9 cellular contexts compared by ENCODE assay signal in the genomic region with DNA sequence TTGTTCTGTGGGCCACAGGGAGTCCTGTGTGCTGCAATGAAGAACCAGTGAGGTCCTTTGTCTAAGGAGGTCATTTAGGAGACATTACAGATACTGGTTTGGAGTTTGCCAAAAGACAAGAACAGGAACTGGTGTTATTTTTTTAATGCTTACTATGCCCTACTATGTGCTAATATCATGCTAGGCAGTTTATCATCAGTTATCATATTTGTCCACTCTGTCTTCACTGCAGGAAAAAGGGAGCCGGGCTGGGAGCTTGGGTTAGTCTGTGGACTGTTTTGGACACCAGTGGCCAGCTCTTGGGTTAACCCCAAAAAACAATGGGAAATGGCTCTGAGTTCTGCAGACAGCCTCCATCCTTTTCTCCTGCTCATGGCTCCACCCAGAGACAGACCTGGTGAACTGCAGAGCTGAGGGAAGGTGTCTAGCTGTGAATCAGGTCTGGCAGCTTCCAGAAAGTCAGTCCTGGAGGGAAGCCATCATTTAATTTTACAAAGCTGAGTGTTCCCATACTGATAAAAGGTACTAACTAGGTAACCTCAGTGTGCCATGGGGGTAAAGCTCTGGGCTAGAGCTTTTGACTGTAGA.
A peak's percentile ranks its signal among the peaks of the same experiment; 100 is the strongest.
DNase-seq lines count a peak whose midpoint lies in the region; ATAC-seq and TF ChIP-seq lines count a peak whose summit lies in the region.
"Had no signal": no experiment of that assay in that cellular context is flagged by ENCODE, and none has a peak within 500 bp of the region (broad histone marks: within the 10 kb centered on the region; RNA-seq: fewer than 3 reads in every experiment).

No MANE protein-coding gene starts in this region.

- H3K9me3 Mint-ChIP-seq in natural killer cell: no peaks in the 10 kb centered on the region

- no peaks in the 10 kb centered on the region for H3K9me3 ChIP-seq in ascending aorta
- H3K9me3 ChIP-seq: thoracic aorta had no signal

- no peak overlapping the region for H3K4me3 Mint-ChIP-seq in natural killer cell

- no peaks in the 10 kb centered on the region for H3K4me1 ChIP-seq in ascending aorta

- H3K36me3 Mint-ChIP-seq in natural killer cell: peaks cover 10% of the 10 kb centered on the region

- POLR2A ChIA-PET in BJ (lab: Charles Lee): no interaction called here

- peak overlapping the region; percentile 70 to 74 for H3K27ac Mint-ChIP-seq in natural killer cell

- no peak overlapping the region for H3K4me3 ChIP-seq in BJ (ENCODE audit: low read depth, low read length)
- no peak overlapping the region for H3K4me3 ChIP-seq in dorsolateral prefrontal cortex
- no peak overlapping the region for H3K4me3 ChIP-seq in ascending aorta
- H3K4me3 ChIP-seq: thoracic aorta had no signal

- no peak for DNase-seq in BJ (ENCODE audit: low read depth)
- peak; percentile 32 for DNase-seq in GM19238 (ENCODE audit: insufficient read length, low spot score)
- DNase-seq in NCI-H460 (ENCODE audit: extremely low read depth, low read depth): peak; percentile 5
- DNase-seq in dorsolateral prefrontal cortex: peak in 2 of 10 donors; percentile 26 to 36
- DNase-seq in natural killer cell: no peak
- no peak for DNase-seq in NCI-H2171 treated with DMSO at 0.1 percent for 48 hours (lab: John Stamatoyannopoulos, UW)
- no peak for DNase-seq in ascending aorta (ENCODE audit: low spot score in 2 of 2)
- no peak for DNase-seq in posterior vena cava (ENCODE audit: low spot score)

- H3K36me3 ChIP-seq in BJ (ENCODE audit: control insufficient read depth, insufficient read depth, low read length) (peaks cover 15% of the 10 kb centered on the region), ascending aorta (peaks cover 24 to 61% of the 10 kb centered on the region in 2 donors)

- TF ChIP-seq CTCF in BJ (IDR thresholded peaks at IDR 0.05; ENCODE audit: insufficient read depth, low read depth, low read length): peak; percentile 58
- peak in 36 of 56 donors; percentile 8 to 43 (median 29) for TF ChIP-seq CTCF in dorsolateral prefrontal cortex (IDR thresholded peaks at IDR 0.05 in 54 of 56, conservative IDR thresholded peaks at IDR 0.05 in 2 of 56; ENCODE audit: low read depth in 1 of 56, partially characterized antibody in 56 of 56)
- no peak for TF ChIP-seq CTCF in natural killer cell (IDR thresholded peaks at IDR 0.05)
- TF ChIP-seq CTCF in ascending aorta (IDR thresholded peaks at IDR 0.05): no peak

- H3K27me3 Mint-ChIP-seq in natural killer cell (ENCODE audit: low read depth in 2 of 2): no peaks in the 10 kb centered on the region

- no peak overlapping the region for H3K27ac ChIP-seq in dorsolateral prefrontal cortex
- no peak overlapping the region for H3K27ac ChIP-seq in ascending aorta
- H3K27ac ChIP-seq: thoracic aorta had no signal

- intact Hi-C loops in dorsolateral prefrontal cortex (cut with DNase I) (no loop called here), natural killer cell (cut with micrococcal nuclease) (no loop called here), ascending aorta (cut with DNase I) (no loop called here), posterior vena cava (cut with DNase I) (no loop called here)

- H3K27me3 ChIP-seq in BJ (ENCODE audit: control insufficient read depth, insufficient read depth, low read length): no peaks in the 10 kb centered on the region
- H3K27me3 ChIP-seq in dorsolateral prefrontal cortex: no peaks in the 10 kb centered on the region
- H3K27me3 ChIP-seq in ascending aorta: no peaks in the 10 kb centered on the region

- CTCF ChIA-PET in BJ (lab: Yijun Ruan, JAX): interaction anchor here (0.6 to 2.6 kb wide), 16 partner anchors 9 to 289 kb away, joined by 3 to 17 read pairs (median 4); no protein-coding TSS in a partner anchor

- ATAC-seq in natural killer cell: no peak

- peaks cover 32 to 49% of the 10 kb centered on the region in 2 donors for H3K4me1 Mint-ChIP-seq in natural killer cell

Comparison
In these comparisons a context has a peak if more than half of its experiments do, and no peak if none do; other contexts are left out.
1. DNase-seq: peak in GM19238 (single experiment) and NCI-H460 (single experiment); none in BJ (single experiment), natural killer cell (single experiment), NCI-H2171 treated with DMSO at 0.1 percent for 48 hours (single experiment), ascending aorta (0 of 2) and posterior vena cava (single experiment).
2. CTCF ChIP-seq: peak in BJ (single experiment) and dorsolateral prefrontal cortex (36 of 56); none in natural killer cell (single experiment) and ascending aorta (0 of 3).